In genomic region chr14:64174922-64175782, GRCh38 we compare ENCODE assay signal across 28 cellular contexts.
A peak's percentile ranks its signal among the peaks of the same experiment; 100 is the strongest.
DNase-seq lines count a peak whose midpoint lies in the region; ATAC-seq, FAIRE-seq and TF ChIP-seq lines count a peak whose summit lies in the region.
"Had no signal": no experiment of that assay in that cellular context is flagged by ENCODE, and none has a peak within 500 bp of the region (broad histone marks: within the 10 kb centered on the region; RNA-seq: fewer than 3 reads in every experiment).

No MANE protein-coding gene starts in this region.

- peak; percentile 38 to 79 (median 64) for ATAC-seq in pancreas
- ATAC-seq: HCT116, left ventricle myocardium superior, SK-N-SH treated with all-trans-retinoic acid at 6 μM for 48 hours, WTC11 had no signal

- H3K36me3 ChIP-seq in CD8-positive, alpha-beta memory T cell (ENCODE audit: insufficient read depth, low read length): peaks cover 30% of the 10 kb centered on the region
- peaks cover 0 to 37% (median 3%) of the 10 kb centered on the region in 3 donors for H3K36me3 ChIP-seq in pancreas
- H3K36me3 ChIP-seq: MG63 had no signal

- H3K4me1 Mint-ChIP-seq in activated CD4-positive, alpha-beta memory T cell treated with anti-CD3 and anti-CD28 coated beads for 36 hours (ENCODE audit: low read depth): peaks cover 29% of the 10 kb centered on the region
- peaks cover 4% of the 10 kb centered on the region for H3K4me1 Mint-ChIP-seq in activated CD4-positive, alpha-beta memory T cell treated with anti-CD3 and anti-CD28 coated beads, Interleukin-2, amount 10 ng/mL, durations not matched to agents 7 days and 5 days
- peaks cover 0 to 3% (median 2%) of the 10 kb centered on the region in 3 donors for H3K4me1 Mint-ChIP-seq in CD8-positive, alpha-beta memory T cell
- peaks cover 11% of the 10 kb centered on the region for H3K4me1 Mint-ChIP-seq in activated T-helper 1 cell treated with anti-CD3 and anti-CD28 coated beads, Interleukin-12 subunit alpha, Interleukin-12 subunit beta, Interleukin-2, Interleukin-4 antibody, amounts not matched to agents 30 ng/mL and 10 ng/mL and 1 ng/mL, durations not matched to agents 14 hours and 24 hours and 36 hours (ENCODE audit: low read depth)
- H3K4me1 Mint-ChIP-seq: neural crest cell had no signal

- H3K4me1 ChIP-seq in CD8-positive, alpha-beta memory T cell (ENCODE audit: insufficient read depth, low read length): no peaks in the 10 kb centered on the region
- peaks cover 0 to 17% (median 9%) of the 10 kb centered on the region in 3 donors for H3K4me1 ChIP-seq in pancreas
- H3K4me1 ChIP-seq: sigmoid colon had no signal

- no peaks in the 10 kb centered on the region for H3K9me3 ChIP-seq in CD8-positive, alpha-beta memory T cell (ENCODE audit: low read length)
- no peaks in the 10 kb centered on the region for H3K9me3 ChIP-seq in pancreas
- H3K9me3 ChIP-seq: MG63, sigmoid colon had no signal

- CTCF ChIA-PET in activated CD4-positive, alpha-beta memory T cell treated with anti-CD3 and anti-CD28 coated beads for 36 hours (lab: Charles Lee): interaction anchor here (1.2 to 2.6 kb wide), 4 partner anchors 9 to 128 kb away, joined by 3 to 12 read pairs (median 7); partner anchors contain the start of gene ESR2
- CTCF ChIA-PET in activated CD4-positive, alpha-beta memory T cell treated with anti-CD3 and anti-CD28 coated beads, Interleukin-2, amount 10 ng/mL, durations not matched to agents 7 days and 5 days (lab: Charles Lee): no interaction called here
- CTCF ChIA-PET in CD8-positive, alpha-beta memory T cell (lab: Charles Lee): no interaction called here

- peak overlapping the region; percentile 57 for H3K27ac Mint-ChIP-seq in activated CD4-positive, alpha-beta memory T cell treated with anti-CD3 and anti-CD28 coated beads for 36 hours
- H3K27ac Mint-ChIP-seq in activated CD4-positive, alpha-beta memory T cell treated with anti-CD3 and anti-CD28 coated beads, Interleukin-2, amount 10 ng/mL, durations not matched to agents 7 days and 5 days: no peak overlapping the region
- H3K27ac Mint-ChIP-seq in CD8-positive, alpha-beta memory T cell: peak overlapping the region in 5 of 8 donors; percentile 4 to 79 (median 50)
- peak overlapping the region; percentile 46 for H3K27ac Mint-ChIP-seq in activated T-helper 1 cell treated with anti-CD3 and anti-CD28 coated beads, Interleukin-12 subunit alpha, Interleukin-12 subunit beta, Interleukin-2, Interleukin-4 antibody, amounts not matched to agents 30 ng/mL and 10 ng/mL and 1 ng/mL, durations not matched to agents 14 hours and 24 hours and 36 hours
- H3K27ac Mint-ChIP-seq: type B pancreatic cell, WTC11 had no signal

- H3K36me3 Mint-ChIP-seq in activated CD4-positive, alpha-beta memory T cell treated with anti-CD3 and anti-CD28 coated beads for 36 hours: peaks cover 27% of the 10 kb centered on the region
- peaks cover 54% of the 10 kb centered on the region for H3K36me3 Mint-ChIP-seq in activated CD4-positive, alpha-beta memory T cell treated with anti-CD3 and anti-CD28 coated beads, Interleukin-2, amount 10 ng/mL, durations not matched to agents 7 days and 5 days (ENCODE audit: low read depth)
- H3K36me3 Mint-ChIP-seq in CD8-positive, alpha-beta memory T cell: peaks cover 0 to 79% (median 39%) of the 10 kb centered on the region in 3 donors
- peaks cover 36% of the 10 kb centered on the region for H3K36me3 Mint-ChIP-seq in activated T-helper 1 cell treated with anti-CD3 and anti-CD28 coated beads, Interleukin-12 subunit alpha, Interleukin-12 subunit beta, Interleukin-2, Interleukin-4 antibody, amounts not matched to agents 30 ng/mL and 10 ng/mL and 1 ng/mL, durations not matched to agents 14 hours and 24 hours and 36 hours (ENCODE audit: low read depth)

- H3K4me3 Mint-ChIP-seq in activated CD4-positive, alpha-beta memory T cell treated with anti-CD3 and anti-CD28 coated beads for 36 hours: no peak overlapping the region
- no peak overlapping the region for H3K4me3 Mint-ChIP-seq in activated CD4-positive, alpha-beta memory T cell treated with anti-CD3 and anti-CD28 coated beads, Interleukin-2, amount 10 ng/mL, durations not matched to agents 7 days and 5 days
- H3K4me3 Mint-ChIP-seq in CD8-positive, alpha-beta memory T cell: no peak overlapping the region
- H3K4me3 Mint-ChIP-seq in activated T-helper 1 cell treated with anti-CD3 and anti-CD28 coated beads, Interleukin-12 subunit alpha, Interleukin-12 subunit beta, Interleukin-2, Interleukin-4 antibody, amounts not matched to agents 30 ng/mL and 10 ng/mL and 1 ng/mL, durations not matched to agents 14 hours and 24 hours and 36 hours: no peak overlapping the region
- H3K4me3 Mint-ChIP-seq: neural crest cell, type B pancreatic cell, WTC11 had no signal

- no peak overlapping the region for H3K4me3 ChIP-seq in CD8-positive, alpha-beta memory T cell (ENCODE audit: low read length)
- H3K4me3 ChIP-seq in pancreas: no peak overlapping the region
- H3K4me3 ChIP-seq: hepatocyte, MG63, sigmoid colon had no signal

- DNase-seq in activated CD4-positive, alpha-beta memory T cell treated with anti-CD3 and anti-CD28 coated beads for 36 hours: peak; percentile 41
- DNase-seq in activated CD4-positive, alpha-beta memory T cell treated with anti-CD3 and anti-CD28 coated beads, Interleukin-2, amount 10 ng/mL, durations not matched to agents 7 days and 5 days: no peak
- no peak for DNase-seq in CD8-positive, alpha-beta memory T cell
- DNase-seq in activated T-helper 1 cell treated with anti-CD3 and anti-CD28 coated beads, Interleukin-12 subunit alpha, Interleukin-12 subunit beta, Interleukin-2, Interleukin-4 antibody, amounts not matched to agents 30 ng/mL and 10 ng/mL and 1 ng/mL, durations not matched to agents 14 hours and 24 hours and 36 hours (ENCODE audit: low spot score): no peak
- DNase-seq in pancreas: no peak
- DNase-seq in stimulated activated naive CD4-positive, alpha-beta T cell (lab: John Stamatoyannopoulos, UW): no peak
- no peak for DNase-seq in cardiac septum (ENCODE audit: low spot score)
- DNase-seq in NCI-H446 treated with DMSO at 0.1 percent for 48 hours (lab: John Stamatoyannopoulos, UW): no peak
- DNase-seq: cerebellar nuclear complex, DND-41, erythroblast, foreskin fibroblast, IMR-90, left ventricle myocardium superior, MG63, midbrain, NCI-H1436, NCI-H524 treated with DMSO at 0.1 percent for 48 hours, sigmoid colon, T-helper 9 cell had no signal

- WGBS in pancreas, 2 donors: 45 to 52% methylated on average over 2 of the region's 2 CpGs

- no peak for TF ChIP-seq CTCF in pancreas (IDR thresholded peaks at IDR 0.05)

- POLR2A ChIA-PET in activated CD4-positive, alpha-beta memory T cell treated with anti-CD3 and anti-CD28 coated beads for 36 hours (lab: Charles Lee): interaction anchor here (0.8 to 1.3 kb wide), 4 partner anchors 52 to 213 kb away, joined by 3 to 4 read pairs (median 3); partner anchors contain the start of genes ESR2 and MTHFD1
- POLR2A ChIA-PET in activated CD4-positive, alpha-beta memory T cell treated with anti-CD3 and anti-CD28 coated beads, Interleukin-2, amount 10 ng/mL, durations not matched to agents 7 days and 5 days (lab: Charles Lee): no interaction called here
- POLR2A ChIA-PET in CD8-positive, alpha-beta memory T cell (lab: Charles Lee): no interaction called here

- H3K27me3 ChIP-seq in CD8-positive, alpha-beta memory T cell (ENCODE audit: insufficient read depth, low read length, poor library complexity, severe bottlenecking): no peaks in the 10 kb centered on the region
- H3K27me3 ChIP-seq in pancreas: no peaks in the 10 kb centered on the region
- H3K27me3 ChIP-seq: hepatocyte, MG63, sigmoid colon had no signal

- intact Hi-C loops in activated CD4-positive, alpha-beta memory T cell treated with anti-CD3 and anti-CD28 coated beads for 36 hours (cut with micrococcal nuclease): loop anchor here (5.0 kb wide), 3 partner anchors 57 to 698 kb away; no protein-coding TSS in a partner anchor
- intact Hi-C loops in activated T-helper 1 cell treated with anti-CD3 and anti-CD28 coated beads, Interleukin-12 subunit alpha, Interleukin-12 subunit beta, Interleukin-2, Interleukin-4 antibody, amounts not matched to agents 30 ng/mL and 10 ng/mL and 1 ng/mL, durations not matched to agents 14 hours and 24 hours and 36 hours (cut with micrococcal nuclease): loop anchor here (2.0 to 10.0 kb wide), 3 partner anchors 58 to 330 kb away; partner anchors contain the start of genes ZBTB1 and ZBTB25
- intact Hi-C loops in pancreas (cut with DNase I): no loop called here
- intact Hi-C loops in cardiac septum (cut with DNase I): no loop called here

- FAIRE-seq in pancreas (lab: Jason Lieb, UNC): peak; percentile 5
- FAIRE-seq: GM12891 had no signal

- H3K27me3 Mint-ChIP-seq in activated CD4-positive, alpha-beta memory T cell treated with anti-CD3 and anti-CD28 coated beads for 36 hours: no peaks in the 10 kb centered on the region
- H3K27me3 Mint-ChIP-seq in activated CD4-positive, alpha-beta memory T cell treated with anti-CD3 and anti-CD28 coated beads, Interleukin-2, amount 10 ng/mL, durations not matched to agents 7 days and 5 days: no peaks in the 10 kb centered on the region
- no peaks in the 10 kb centered on the region for H3K27me3 Mint-ChIP-seq in CD8-positive, alpha-beta memory T cell
- H3K27me3 Mint-ChIP-seq in activated T-helper 1 cell treated with anti-CD3 and anti-CD28 coated beads, Interleukin-12 subunit alpha, Interleukin-12 subunit beta, Interleukin-2, Interleukin-4 antibody, amounts not matched to agents 30 ng/mL and 10 ng/mL and 1 ng/mL, durations not matched to agents 14 hours and 24 hours and 36 hours (ENCODE audit: insufficient read depth): no peaks in the 10 kb centered on the region
- H3K27me3 Mint-ChIP-seq: type B pancreatic cell had no signal

- no peak overlapping the region for H3K27ac ChIP-seq in CD8-positive, alpha-beta memory T cell (ENCODE audit: low read depth, low read length)
- peak overlapping the region in 1 of 4 donors; percentile 3 for H3K27ac ChIP-seq in pancreas
- H3K27ac ChIP-seq: hepatocyte, RWPE1, sigmoid colon had no signal

- no peaks in the 10 kb centered on the region for H3K9me3 Mint-ChIP-seq in activated CD4-positive, alpha-beta memory T cell treated with anti-CD3 and anti-CD28 coated beads for 36 hours
- no peaks in the 10 kb centered on the region for H3K9me3 Mint-ChIP-seq in activated CD4-positive, alpha-beta memory T cell treated with anti-CD3 and anti-CD28 coated beads, Interleukin-2, amount 10 ng/mL, durations not matched to agents 7 days and 5 days
- no peaks in the 10 kb centered on the region for H3K9me3 Mint-ChIP-seq in CD8-positive, alpha-beta memory T cell
- H3K9me3 Mint-ChIP-seq in activated T-helper 1 cell treated with anti-CD3 and anti-CD28 coated beads, Interleukin-12 subunit alpha, Interleukin-12 subunit beta, Interleukin-2, Interleukin-4 antibody, amounts not matched to agents 30 ng/mL and 10 ng/mL and 1 ng/mL, durations not matched to agents 14 hours and 24 hours and 36 hours: no peaks in the 10 kb centered on the region
- H3K9me3 Mint-ChIP-seq: neural crest cell, type B pancreatic cell, WTC11 had no signal

Comparison
In these comparisons a context has a peak if more than half of its experiments do, and no peak if none do; other contexts are left out.
1. intact Hi-C loops: an anchor here in activated CD4-positive, alpha-beta memory T cell treated with anti-CD3 and anti-CD28 coated beads for 36 hours (5.0 kb wide) and activated T-helper 1 cell treated with anti-CD3 and anti-CD28 coated beads, Interleukin-12 subunit alpha, Interleukin-12 subunit beta, Interleukin-2, Interleukin-4 antibody, amounts not matched to agents 30 ng/mL and 10 ng/mL and 1 ng/mL, durations not matched to agents 14 hours and 24 hours and 36 hours (2.0 to 10.0 kb wide); none called in pancreas and cardiac septum.